9 cellular contexts compared by ENCODE assay signal in the genomic region with DNA sequence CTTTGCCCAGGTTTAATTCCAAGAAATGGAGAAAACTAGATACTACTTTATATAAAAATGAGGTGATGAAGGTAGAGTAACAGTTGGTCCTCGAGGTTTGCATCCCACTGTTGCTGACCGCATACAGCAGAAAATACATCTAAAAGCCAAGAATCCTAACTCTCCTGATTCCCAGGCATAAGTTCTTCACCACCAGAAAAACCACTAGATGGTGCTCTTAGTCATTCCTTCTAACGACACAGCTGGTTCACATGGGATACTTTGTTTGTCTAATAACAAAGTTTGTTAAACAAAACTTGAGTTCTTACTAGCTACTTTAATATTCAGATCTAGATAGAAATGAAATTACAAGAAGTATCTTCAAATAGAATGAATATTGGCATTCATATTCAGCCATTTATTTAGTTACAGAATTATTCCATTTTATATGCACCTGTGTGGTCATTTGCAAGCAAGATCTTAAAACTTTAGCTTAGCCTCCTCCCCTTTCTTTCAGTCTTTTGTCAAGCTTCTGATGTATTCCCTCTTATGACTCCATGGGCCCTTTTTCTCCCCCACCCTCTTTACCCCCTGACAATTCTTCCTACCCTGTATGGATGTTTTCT. TPM values are rescaled to one million over a fixed set of nuclear protein-coding genes. Genes with fewer than 3 reads are reported as not detected.
DNase-seq lines count a peak whose midpoint lies in the region; ATAC-seq and TF ChIP-seq lines count a peak whose summit lies in the region.
"Had no signal": no experiment of that assay in that cellular context is flagged by ENCODE, and none has a peak within 500 bp of the region (broad histone marks: within the 10 kb centered on the region; RNA-seq: fewer than 3 reads in every experiment).

No MANE protein-coding gene starts in this region.

- no TSS peak for BruUV-seq in Caco-2 (replicated peaks; lab: Mats Ljungman, UMichigan)

- H3K9me3 ChIP-seq in Caco-2: no peaks in the 10 kb centered on the region
- no peaks in the 10 kb centered on the region for H3K9me3 ChIP-seq in uterus

- H3K27me3 ChIP-seq in Caco-2 (replicated peaks; ENCODE audit: control insufficient read depth, insufficient read depth, low read length): no peaks in the 10 kb centered on the region
- H3K27me3 ChIP-seq in uterus: no peaks in the 10 kb centered on the region

- no peaks in the 10 kb centered on the region for H3K27me3 Mint-ChIP-seq in Caco-2 (ENCODE audit: insufficient read depth, unreplicated experiment)

- intact Hi-C loops in Caco-2 (cut with micrococcal nuclease; ENCODE audit: unreplicated experiment): loop anchor here (1.0 to 10.0 kb wide), 5 partner anchors 33 to 346 kb away; no protein-coding TSS in a partner anchor
- intact Hi-C loops in uterus (cut with DNase I; ENCODE audit: low total_unique reads): no loop called here

- H3K36me3 ChIP-seq in Caco-2 (ENCODE audit: control insufficient read depth, insufficient read depth, low read length): no peaks in the 10 kb centered on the region
- H3K36me3 ChIP-seq in uterus: no peaks in the 10 kb centered on the region

- no peak for TF ChIP-seq POLR2A in uterus (IDR thresholded peaks at IDR 0.05)

- H3K9me3 Mint-ChIP-seq in Caco-2 (ENCODE audit: unreplicated experiment): no peaks in the 10 kb centered on the region

- POLR2A ChIA-PET in Caco-2 (lab: Charles Lee): no interaction called here

- no peaks in the 10 kb centered on the region for H3K4me1 Mint-ChIP-seq in Caco-2 (ENCODE audit: low read depth, unreplicated experiment)

- CTCF ChIA-PET in Caco-2 (lab: Charles Lee): interaction anchor here (0.6 to 1.4 kb wide), 8 partner anchors 25 to 454 kb away, joined by 3 to 11 read pairs (median 4); partner anchors contain the start of gene EXOC6

- H3K4me3 Mint-ChIP-seq in Caco-2 (ENCODE audit: unreplicated experiment): no peak overlapping the region

- peak in 1 of 2 experiments; percentile 53 for DNase-seq in Caco-2
- DNase-seq in HT-29 (ENCODE audit: low spot score): peak; percentile 63
- DNase-seq in SW480 (ENCODE audit: low spot score): peak; percentile 45
- peak; percentile 12 for DNase-seq in iPS DF 19.7 (ENCODE audit: low read depth, low spot score)
- DNase-seq in uterus: no peak
- DNase-seq in stimulated activated CD8-positive, alpha-beta memory T cell treated with anti-CD3 and anti-CD28 coated beads, Interleukin-4, amount 100 ng/mL, for 48 hours: no peak
- DNase-seq: left cardiac atrium had no signal

- H3K27ac ChIP-seq in uterus: no peak overlapping the region

- H3K27ac Mint-ChIP-seq in Caco-2 (ENCODE audit: unreplicated experiment): no peak overlapping the region

- ATAC-seq in HG02588 (IDR thresholded peaks at IDR 0.05; ENCODE audit: unreplicated experiment) (no peak), HG03342 (IDR thresholded peaks at IDR 0.05; ENCODE audit: unreplicated experiment) (no peak)

- TF ChIP-seq CTCF in Caco-2 (IDR thresholded peaks at IDR 0.05; ENCODE audit: insufficient read depth in 1 of 2, low read depth in 1 of 2, low read length in 1 of 2, severe bottlenecking in 1 of 2, unreplicated experiment in 1 of 2) (peak; percentile 64 to 72), uterus (IDR thresholded peaks at IDR 0.05) (peak in 3 of 4 experiments; percentile 37 to 49 (median 41))

- peaks cover 5% of the 10 kb centered on the region for H3K36me3 Mint-ChIP-seq in Caco-2 (ENCODE audit: insufficient read depth, unreplicated experiment)

- H3K4me1 ChIP-seq in Caco-2: no peaks in the 10 kb centered on the region
- no peaks in the 10 kb centered on the region for H3K4me1 ChIP-seq in uterus

- H3K4me3 ChIP-seq in Caco-2 (ENCODE audit: low read depth, low read length) (no peak overlapping the region), uterus (no peak overlapping the region)

RNA-seq across cellular contexts. Expression of gene CYP26C1, which starts 54.1 kb away (rescaled TPM):
- total RNA-seq in Caco-2 (2022): 0.09 and 0.16 TPM in 2 replicates
- 0.18 and 0.23 TPM in 2 replicates for total RNA-seq in HT-29 (2014; rRNA removed; shearing (Covaris generic))
- under 1 TPM in 2 of 4 donors, not detected in 2; 0.15 to 0.41 TPM for total RNA-seq in uterus

Comparison
In these comparisons a context has a peak if more than half of its experiments do, and no peak if none do; other contexts are left out.
1. DNase-seq: peak in HT-29 (single experiment), SW480 (single experiment) and iPS DF 19.7 (single experiment); none in uterus (0 of 2) and stimulated activated CD8-positive, alpha-beta memory T cell treated with anti-CD3 and anti-CD28 coated beads, Interleukin-4, amount 100 ng/mL, for 48 hours (single experiment).